8 cellular contexts compared by ENCODE assay signal in the genomic region with DNA sequence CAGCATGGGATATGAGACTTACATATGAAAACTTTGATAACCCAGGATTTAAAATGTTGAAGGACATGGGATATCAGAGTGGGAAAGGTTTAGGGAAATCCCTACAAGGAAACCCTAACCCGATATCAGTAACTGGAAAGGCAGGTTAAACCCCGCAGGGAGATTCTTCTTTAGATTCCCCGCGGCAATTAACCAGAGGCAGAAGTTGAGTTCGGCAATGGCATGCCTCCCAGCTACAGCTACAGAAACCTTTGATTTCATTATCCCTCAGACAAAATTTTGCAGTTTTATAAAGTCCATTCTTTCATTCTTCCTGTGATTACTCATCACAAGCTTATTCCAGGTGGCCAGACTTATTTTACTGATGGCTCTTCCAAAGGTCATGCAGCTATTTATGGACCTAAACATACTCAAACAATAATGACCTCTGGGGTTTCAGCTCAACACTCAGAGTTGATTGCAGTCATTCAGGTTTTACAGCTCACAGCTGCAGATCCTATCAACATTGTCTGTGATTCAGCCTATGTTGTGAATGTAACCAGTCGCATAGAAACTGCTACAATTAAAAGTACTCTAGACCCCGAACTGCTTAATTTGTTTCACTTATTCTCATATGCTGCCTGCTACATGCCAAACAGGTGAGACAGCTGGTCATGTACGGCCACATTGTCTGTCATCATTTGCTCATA. TPM values are rescaled to one million over a fixed set of nuclear protein-coding genes. Genes with fewer than 3 reads are reported as not detected.
DNase-seq lines count a peak whose midpoint lies in the region; ATAC-seq and TF ChIP-seq lines count a peak whose summit lies in the region.
"Not testable (repeated sequence)": the region's sequence is repeated elsewhere in the genome, so short reads cannot be mapped to it uniquely, and the experiment has no call there.

No MANE protein-coding gene starts in this region.

- not testable (repeated sequence) for H3K27ac Mint-ChIP-seq in activated CD8-positive, alpha-beta T cell treated with anti-CD3 and anti-CD28 coated beads, Interleukin-2, amount 10 ng/mL, durations not matched to agents 7 days and 5 days

- in situ Hi-C loops in Caki2 (cut with HindIII; ENCODE audit: low pct_unique_long_range_greater_than_20kb, low sequenced_read_pairs) = loop anchor here (10.0 kb wide), 1 partner anchor 75 kb away; a partner anchor contains a TSS

- H3K9me3 ChIP-seq in skeletal muscle satellite cell (replicated peaks; ENCODE audit: low read length) = not testable (repeated sequence)

- POLR2A ChIA-PET in activated CD8-positive, alpha-beta T cell treated with anti-CD3 and anti-CD28 coated beads, Interleukin-2, amount 10 ng/mL, durations not matched to agents 7 days and 5 days (lab: Charles Lee) = not testable (repeated sequence)

- peaks cover 32% of the 10 kb centered on the region for H3K27me3 Mint-ChIP-seq in activated CD8-positive, alpha-beta T cell treated with anti-CD3 and anti-CD28 coated beads, Interleukin-2, amount 10 ng/mL, durations not matched to agents 7 days and 5 days (ENCODE audit: low read depth)

- not testable (repeated sequence) for H3K27me3 ChIP-seq in skeletal muscle satellite cell (ENCODE audit: control insufficient read depth, insufficient read depth, low read length)

- peaks cover 30% of the 10 kb centered on the region for H3K4me1 Mint-ChIP-seq in activated CD8-positive, alpha-beta T cell treated with anti-CD3 and anti-CD28 coated beads, Interleukin-2, amount 10 ng/mL, durations not matched to agents 7 days and 5 days (ENCODE audit: low read depth)

- ATAC-seq in activated CD8-positive, alpha-beta T cell treated with anti-CD3 and anti-CD28 coated beads, Interleukin-2, amount 10 ng/mL, durations not matched to agents 7 days and 5 days = not testable (repeated sequence)
- peak; percentile 38 for ATAC-seq in left lobe of liver

- H3K4me1 ChIP-seq in skeletal muscle satellite cell (ENCODE audit: control insufficient read depth, insufficient read depth, low read length) = peaks cover 32% of the 10 kb centered on the region

- peak overlapping the region; percentile 49 for H3K4me2 ChIP-seq in skeletal muscle satellite cell (ENCODE audit: low read length)

- H3K36me3 ChIP-seq in skeletal muscle satellite cell (ENCODE audit: insufficient read depth, low read length) = not testable (repeated sequence)

- DNase-seq in Caki2 (ENCODE audit: low read depth) (peak; percentile 47), HS-5 (ENCODE audit: low read depth) (peak; percentile 63), NCI-H2081 (lab: John Stamatoyannopoulos, UW) (peak; percentile 14 to 72), epithelial cell of esophagus (ENCODE audit: low read depth) (peak; percentile 84)
- DNase-seq in activated CD8-positive, alpha-beta T cell treated with anti-CD3 and anti-CD28 coated beads, Interleukin-2, amount 10 ng/mL, durations not matched to agents 7 days and 5 days = peak; percentile 9
- not testable (repeated sequence) for DNase-seq in left lobe of liver (ENCODE audit: low spot score)

- not testable (repeated sequence) for H3K4me3 Mint-ChIP-seq in activated CD8-positive, alpha-beta T cell treated with anti-CD3 and anti-CD28 coated beads, Interleukin-2, amount 10 ng/mL, durations not matched to agents 7 days and 5 days

- peaks cover 13% of the 10 kb centered on the region for H3K36me3 Mint-ChIP-seq in activated CD8-positive, alpha-beta T cell treated with anti-CD3 and anti-CD28 coated beads, Interleukin-2, amount 10 ng/mL, durations not matched to agents 7 days and 5 days (ENCODE audit: low read depth)

- peaks cover 20% of the 10 kb centered on the region for H3K9me3 Mint-ChIP-seq in activated CD8-positive, alpha-beta T cell treated with anti-CD3 and anti-CD28 coated beads, Interleukin-2, amount 10 ng/mL, durations not matched to agents 7 days and 5 days (ENCODE audit: insufficient read depth)

- H3K9ac ChIP-seq in skeletal muscle satellite cell (ENCODE audit: low read depth, low read length) = peak overlapping the region; percentile 18

- CTCF ChIA-PET in activated CD8-positive, alpha-beta T cell treated with anti-CD3 and anti-CD28 coated beads, Interleukin-2, amount 10 ng/mL, durations not matched to agents 7 days and 5 days (lab: Charles Lee) = interaction anchor here (1.2 kb wide), 1 partner anchor 82 kb away, joined by 3 read pairs; no protein-coding TSS in a partner anchor

- not testable (repeated sequence) for H3K4me3 ChIP-seq in epithelial cell of esophagus (ENCODE audit: low read length); skeletal muscle satellite cell (ENCODE audit: low read length)

- TF ChIP-seq CTCF in epithelial cell of esophagus (IDR thresholded peaks at IDR 0.05; ENCODE audit: insufficient read depth, low read depth, low read length, missing control alignments) = not testable (repeated sequence)

TF ChIP-seq in PFSK-1, 5 proteins besides CTCF, POLR2A, EP300 and RAD21:
- TF ChIP-seq TAF1 (IDR thresholded peaks at IDR 0.05; ENCODE audit: borderline replicate concordance, insufficient read depth, low read length) (peak; percentile 51; the same call in 1 of the 2 replicates), SIN3A (IDR thresholded peaks at IDR 0.05; ENCODE audit: borderline replicate concordance, insufficient read depth, low read length) (peak; percentile 32; the same call in 1 of the 2 replicates)
- TF ChIP-seq, protein P1, sequence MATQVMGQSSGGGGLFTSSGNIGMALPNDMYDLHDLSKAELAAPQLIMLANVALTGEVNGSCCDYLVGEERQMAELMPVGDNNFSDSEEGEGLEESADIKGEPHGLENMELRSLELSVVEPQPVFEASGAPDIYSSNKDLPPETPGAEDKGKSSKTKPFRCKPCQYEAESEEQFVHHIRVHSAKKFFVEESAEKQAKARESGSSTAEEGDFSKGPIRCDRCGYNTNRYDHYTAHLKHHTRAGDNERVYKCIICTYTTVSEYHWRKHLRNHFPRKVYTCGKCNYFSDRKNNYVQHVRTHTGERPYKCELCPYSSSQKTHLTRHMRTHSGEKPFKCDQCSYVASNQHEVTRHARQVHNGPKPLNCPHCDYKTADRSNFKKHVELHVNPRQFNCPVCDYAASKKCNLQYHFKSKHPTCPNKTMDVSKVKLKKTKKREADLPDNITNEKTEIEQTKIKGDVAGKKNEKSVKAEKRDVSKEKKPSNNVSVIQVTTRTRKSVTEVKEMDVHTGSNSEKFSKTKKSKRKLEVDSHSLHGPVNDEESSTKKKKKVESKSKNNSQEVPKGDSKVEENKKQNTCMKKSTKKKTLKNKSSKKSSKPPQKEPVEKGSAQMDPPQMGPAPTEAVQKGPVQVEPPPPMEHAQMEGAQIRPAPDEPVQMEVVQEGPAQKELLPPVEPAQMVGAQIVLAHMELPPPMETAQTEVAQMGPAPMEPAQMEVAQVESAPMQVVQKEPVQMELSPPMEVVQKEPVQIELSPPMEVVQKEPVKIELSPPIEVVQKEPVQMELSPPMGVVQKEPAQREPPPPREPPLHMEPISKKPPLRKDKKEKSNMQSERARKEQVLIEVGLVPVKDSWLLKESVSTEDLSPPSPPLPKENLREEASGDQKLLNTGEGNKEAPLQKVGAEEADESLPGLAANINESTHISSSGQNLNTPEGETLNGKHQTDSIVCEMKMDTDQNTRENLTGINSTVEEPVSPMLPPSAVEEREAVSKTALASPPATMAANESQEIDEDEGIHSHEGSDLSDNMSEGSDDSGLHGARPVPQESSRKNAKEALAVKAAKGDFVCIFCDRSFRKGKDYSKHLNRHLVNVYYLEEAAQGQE (IDR thresholded peaks at IDR 0.05; ENCODE audit: insufficient read depth in 1 of 2, low read depth in 2 of 2, low read length in 2 of 2) = peak in 1 of 2 experiments; percentile 52; a peak in 2 of 4 replicates

RNA-seq across cellular contexts. Expression of a gene that starts 7.0 kb away (rescaled TPM):
- 173 and 219 TPM in 2 replicates for total RNA-seq in Caki2 (2014; rRNA removed; shearing (Covaris generic); ENCODE audit: low replicate concordance)
- 322 TPM for polyA plus RNA-seq in PFSK-1 (2012; ENCODE audit: insufficient read length, low read depth)
- 100 to 1,000 TPM; 288 to 291 TPM for total RNA-seq in activated CD8-positive, alpha-beta T cell treated with anti-CD3 and anti-CD28 coated beads, Interleukin-2, amount 10 ng/mL, durations not matched to agents 7 days and 5 days
- 61.5 TPM for total RNA-seq in left lobe of liver
- 203 and 233 TPM in 2 replicates for total RNA-seq in skeletal muscle satellite cell (2012; rRNA removed)
